9 cellular contexts compared by ENCODE assay signal in the genomic region with DNA sequence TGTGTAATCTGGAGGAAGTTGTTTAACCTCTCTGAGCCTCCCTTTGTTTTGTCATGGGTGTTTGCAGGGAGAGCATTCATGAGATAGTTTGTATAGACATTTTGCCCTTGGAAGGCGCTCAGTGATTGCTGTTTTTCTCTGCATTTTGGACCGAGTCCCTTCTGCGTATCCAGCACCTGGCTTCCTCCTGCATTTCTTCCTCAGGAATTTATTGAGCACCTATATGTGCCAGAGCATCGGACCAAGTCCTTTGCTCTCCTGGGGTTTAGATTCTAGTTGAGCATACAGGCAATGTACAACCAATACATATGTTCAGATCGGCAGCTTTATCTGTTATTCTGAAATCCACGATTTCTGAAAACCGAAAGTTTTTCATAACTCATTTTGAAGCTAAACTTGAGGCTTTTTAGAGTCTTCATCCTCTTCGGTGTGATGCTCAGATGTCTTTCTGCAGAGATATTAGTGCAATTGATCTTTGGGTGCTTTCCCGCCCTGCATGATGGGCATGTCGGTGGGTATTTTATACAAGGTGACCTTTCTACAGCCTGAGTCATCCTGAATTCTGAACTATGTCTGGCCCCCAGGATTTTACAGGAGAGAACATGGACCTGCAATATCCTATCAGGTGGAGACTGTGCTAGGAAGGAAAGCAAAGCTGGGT. TPM values are rescaled to one million over a fixed set of nuclear protein-coding genes. Genes with fewer than 3 reads are reported as not detected.
DNase-seq lines count a peak whose midpoint lies in the region; ATAC-seq, FAIRE-seq and TF ChIP-seq lines count a peak whose summit lies in the region.
"Had no signal": no experiment of that assay in that cellular context is flagged by ENCODE, and none has a peak within 500 bp of the region (broad histone marks: within the 10 kb centered on the region; RNA-seq: fewer than 3 reads in every experiment).

No MANE protein-coding gene starts in this region.

- peaks cover 67 to 87% (median 83%) of the 10 kb centered on the region in 3 donors for H3K4me1 Mint-ChIP-seq in CD8-positive, alpha-beta memory T cell
- peaks cover 47% of the 10 kb centered on the region for H3K4me1 Mint-ChIP-seq in WTC11
- peaks cover 55 to 60% of the 10 kb centered on the region in 2 donors for H3K4me1 Mint-ChIP-seq in effector memory CD8-positive, alpha-beta T cell (ENCODE audit: low read depth in 2 of 2)
- H3K4me1 Mint-ChIP-seq in H9: peaks cover 20 to 41% of the 10 kb centered on the region in 2 experiments

- H3K4me3 Mint-ChIP-seq in CD8-positive, alpha-beta memory T cell: peak overlapping the region; percentile 80 to 96 (median 95)
- H3K4me3 Mint-ChIP-seq in WTC11 (no peak overlapping the region), H9 (no peak overlapping the region)
- H3K4me3 Mint-ChIP-seq in effector memory CD8-positive, alpha-beta T cell: peak overlapping the region; percentile 80

- H3K9me3 ChIP-seq in CD8-positive, alpha-beta memory T cell (ENCODE audit: low read length): no peaks in the 10 kb centered on the region
- H3K9me3 ChIP-seq in H9 (ENCODE audit: control insufficient read depth, low read depth, low read length): no peaks in the 10 kb centered on the region
- H3K9me3 ChIP-seq in testis: no peaks in the 10 kb centered on the region
- no peaks in the 10 kb centered on the region for H3K9me3 ChIP-seq in kidney (ENCODE audit: control insufficient read depth in 1 of 2, low read length in 2 of 2)
- H3K9me3 ChIP-seq: SK-N-SH had no signal

- no peak overlapping the region for H4K5ac ChIP-seq in H9 (ENCODE audit: insufficient read length, low read depth, low read length)

- CTCF ChIA-PET in CD8-positive, alpha-beta memory T cell (lab: Charles Lee): interaction anchor here (1.1 to 4.4 kb wide), 6 partner anchors 21 to 164 kb away, joined by 3 to 28 read pairs (median 4); no protein-coding TSS in a partner anchor
- CTCF ChIA-PET in WTC11 (lab: Charles Lee): interaction anchor here (0.9 to 3.6 kb wide), 5 partner anchors 9 to 198 kb away, joined by 3 to 13 read pairs (median 4); no protein-coding TSS in a partner anchor

- H3K79me2 ChIP-seq in H9 (ENCODE audit: insufficient read depth, low read length): peaks cover 5% of the 10 kb centered on the region; the same call in 1 of the 2 replicates

- no peak for ATAC-seq in WTC11
- peak; percentile 5 for ATAC-seq in effector memory CD8-positive, alpha-beta T cell (replicated peaks)

- no peak overlapping the region for H3K4me2 ChIP-seq in H9 (ENCODE audit: insufficient read depth, insufficient read length, low read length)
- H3K4me2 ChIP-seq: SK-N-SH had no signal

- no peak overlapping the region for H2BK12ac ChIP-seq in H9 (ENCODE audit: insufficient read length, low read depth, low read length)

- H3K23ac ChIP-seq in H9 (ENCODE audit: insufficient read length, low read depth, low read length): no peak overlapping the region

- H2BK20ac ChIP-seq in H9 (ENCODE audit: low read depth, low read length, poor library complexity, severe bottlenecking): no peak overlapping the region

- no peak overlapping the region for H2BK5ac ChIP-seq in H9 (ENCODE audit: insufficient read length, low read length)

- no peaks in the 10 kb centered on the region for H3K27me3 Mint-ChIP-seq in CD8-positive, alpha-beta memory T cell
- no peaks in the 10 kb centered on the region; the same call in 1 of the 2 replicates for H3K27me3 Mint-ChIP-seq in WTC11 (ENCODE audit: low read depth)
- H3K27me3 Mint-ChIP-seq in effector memory CD8-positive, alpha-beta T cell: no peaks in the 10 kb centered on the region
- H3K27me3 Mint-ChIP-seq in H9 (ENCODE audit: low read depth): peaks cover 9% of the 10 kb centered on the region

- no peaks in the 10 kb centered on the region for H3K9me3 Mint-ChIP-seq in CD8-positive, alpha-beta memory T cell
- no peaks in the 10 kb centered on the region for H3K9me3 Mint-ChIP-seq in WTC11
- H3K9me3 Mint-ChIP-seq in effector memory CD8-positive, alpha-beta T cell: no peaks in the 10 kb centered on the region
- H3K9me3 Mint-ChIP-seq in H9: no peaks in the 10 kb centered on the region

- no peak overlapping the region for H2BK15ac ChIP-seq in H9 (ENCODE audit: low read depth, low read length)

- H3K18ac ChIP-seq in H9 (ENCODE audit: insufficient read length, low read depth, low read length): no peak overlapping the region

- H2AK5ac ChIP-seq in H9 (ENCODE audit: insufficient read length, low read length): no peak overlapping the region

- H3K4ac ChIP-seq in H9 (ENCODE audit: low read depth, low read length): no peak overlapping the region

- intact Hi-C loops in testis (cut with DNase I; ENCODE audit: low total_unique reads): no loop called here
- intact Hi-C loops in kidney (cut with DNase I): no loop called here

- H4K8ac ChIP-seq in H9 (replicated peaks; ENCODE audit: insufficient read length, low read depth, low read length): no peak overlapping the region

- H3K27me3 ChIP-seq in CD8-positive, alpha-beta memory T cell (ENCODE audit: insufficient read depth, low read length, poor library complexity, severe bottlenecking): no peaks in the 10 kb centered on the region
- H3K27me3 ChIP-seq in H9 (ENCODE audit: insufficient read depth, low read length) (no peaks in the 10 kb centered on the region), testis (no peaks in the 10 kb centered on the region)

- no peak overlapping the region for H3T11ph ChIP-seq in H9 (ENCODE audit: low read length)

- no peak overlapping the region for H2BK120ac ChIP-seq in H9 (ENCODE audit: low read depth, low read length, poor library complexity, severe bottlenecking)

- peaks cover 0 to 34% (median 3%) of the 10 kb centered on the region in 3 donors for H3K36me3 Mint-ChIP-seq in CD8-positive, alpha-beta memory T cell
- no peaks in the 10 kb centered on the region for H3K36me3 Mint-ChIP-seq in WTC11
- H3K36me3 Mint-ChIP-seq in effector memory CD8-positive, alpha-beta T cell (ENCODE audit: insufficient read depth): peaks cover 33% of the 10 kb centered on the region
- no peaks in the 10 kb centered on the region for H3K36me3 Mint-ChIP-seq in H9 (ENCODE audit: insufficient read depth in 1 of 3, low read depth in 3 of 3)

- no peaks in the 10 kb centered on the region for H3K79me1 ChIP-seq in H9 (ENCODE audit: insufficient read depth, low read depth, low read length, poor library complexity, severe bottlenecking)

- H3K14ac ChIP-seq in H9 (ENCODE audit: insufficient read depth, low read length): no peak overlapping the region

- no peak overlapping the region for H2AFZ ChIP-seq in H9 (ENCODE audit: low read length)

- POLR2A ChIA-PET in CD8-positive, alpha-beta memory T cell (lab: Charles Lee): interaction anchor here (1.3 kb wide), 1 partner anchor 50 kb away, joined by 4 read pairs; no protein-coding TSS in a partner anchor
- POLR2A ChIA-PET in WTC11 (lab: Charles Lee): interaction anchor here (0.6 to 1.2 kb wide), 4 partner anchors 28 to 207 kb away, joined by 3 to 4 read pairs (median 3); no protein-coding TSS in a partner anchor

- H3K9ac ChIP-seq in H9 (ENCODE audit: extremely low read depth, insufficient read length, low read length) (no peak overlapping the region), kidney (ENCODE audit: low read length in 2 of 2) (no peak overlapping the region)
- H3K9ac ChIP-seq: SK-N-SH had no signal

- peak in 1 of 5 donors; percentile 13 for DNase-seq in CD8-positive, alpha-beta memory T cell
- DNase-seq in WTC11 (ENCODE audit: low spot score) (no peak), H9 (no peak), testis (no peak), NK-92 (lab: John Stamatoyannopoulos, UW; ENCODE audit: unreplicated experiment) (no peak), kidney (no peak)
- DNase-seq in effector memory CD8-positive, alpha-beta T cell: no peak
- DNase-seq: SK-N-SH had no signal

- peak overlapping the region; percentile 90 for H3K4me3 ChIP-seq in CD8-positive, alpha-beta memory T cell (ENCODE audit: low read length)
- H3K4me3 ChIP-seq in skin epidermis: peak overlapping the region in 3 of 7 experiments; percentile 8 to 74 (median 72)
- H3K4me3 ChIP-seq in testis: no peak overlapping the region
- no peak overlapping the region for H3K4me3 ChIP-seq in kidney (ENCODE audit: low read length in 2 of 2)

- H3K23me2 ChIP-seq in H9 (ENCODE audit: insufficient read length, low read depth, low read length, poor library complexity, severe bottlenecking): peaks cover 10% of the 10 kb centered on the region

- WGBS in H9 (ENCODE audit: extremely low coverage, insufficient read length, low lambda C conversion rate): no CpG with 5 or more reads among the region's 10 CpGs
- 76 to 81% methylated on average over 10 of the region's 10 CpGs for WGBS in testis, 2 donors

- no peaks in the 10 kb centered on the region for H3K36me3 ChIP-seq in CD8-positive, alpha-beta memory T cell (ENCODE audit: insufficient read depth, low read length)
- H3K36me3 ChIP-seq in testis (ENCODE audit: low read depth, missing control alignments) (no peaks in the 10 kb centered on the region), kidney (ENCODE audit: control insufficient read depth in 1 of 2, insufficient read depth in 2 of 2, low read length in 2 of 2) (no peaks in the 10 kb centered on the region)

- H3K27ac ChIP-seq in CD8-positive, alpha-beta memory T cell (ENCODE audit: low read depth, low read length): no peak overlapping the region
- H3K27ac ChIP-seq in skin epidermis: peak overlapping the region in 20 of 21 experiments; percentile 22 to 100 (median 99)
- H3K27ac ChIP-seq in H9 (ENCODE audit: insufficient read length, low read depth, low read length): no peak overlapping the region
- no peak overlapping the region for H3K27ac ChIP-seq in testis
- H3K27ac ChIP-seq in kidney (ENCODE audit: low read depth in 2 of 2, low read length in 2 of 2): peak overlapping the region in 1 of 2 donors; percentile 58

- H4K91ac ChIP-seq in H9 (ENCODE audit: insufficient read length, low read depth, low read length): no peak overlapping the region

- peaks cover 2% of the 10 kb centered on the region for H4K20me1 ChIP-seq in H9 (ENCODE audit: control insufficient read depth, insufficient read depth, insufficient read length)

- FAIRE-seq in kidney (lab: Jason Lieb, UNC): no peak

- H3K27ac Mint-ChIP-seq in CD8-positive, alpha-beta memory T cell: peak overlapping the region; percentile 90 to 99 (median 99)
- peak overlapping the region; percentile 84 for H3K27ac Mint-ChIP-seq in WTC11
- peak overlapping the region; percentile 90 to 94 for H3K27ac Mint-ChIP-seq in effector memory CD8-positive, alpha-beta T cell
- peak overlapping the region in 1 of 3 experiments; percentile 45; a peak in 2 of 7 replicates for H3K27ac Mint-ChIP-seq in H9

- TF ChIP-seq CTCF in WTC11 (IDR thresholded peaks at IDR 0.05): no peak
- no peak for TF ChIP-seq CTCF in H9 (conservative IDR thresholded peaks at IDR 0.05)
- no peak for TF ChIP-seq CTCF in testis (IDR thresholded peaks at IDR 0.05)
- no peak for TF ChIP-seq CTCF in kidney (IDR thresholded peaks at IDR 0.05; ENCODE audit: borderline replicate concordance, extremely low read depth, insufficient read depth)

- TF ChIP-seq POLR2A in testis (IDR thresholded peaks at IDR 0.05): no peak

- no peak overlapping the region for H3K56ac ChIP-seq in H9 (ENCODE audit: insufficient read length, low read depth, low read length)

- peaks cover 86% of the 10 kb centered on the region for H3K4me1 ChIP-seq in CD8-positive, alpha-beta memory T cell (ENCODE audit: insufficient read depth, low read length)
- H3K4me1 ChIP-seq in H9 (ENCODE audit: insufficient read depth, low read length): peaks cover 7% of the 10 kb centered on the region; the same call in 1 of the 2 replicates
- H3K4me1 ChIP-seq in testis: peaks cover 29% of the 10 kb centered on the region
- H3K4me1 ChIP-seq in kidney (ENCODE audit: control insufficient read depth in 1 of 2, insufficient read depth in 1 of 2, low read depth in 1 of 2, low read length in 2 of 2): peaks cover 0 to 17% of the 10 kb centered on the region in 2 donors

RNA-seq across cellular contexts. Expression of gene IL4R, which starts 4.1 kb away (rescaled TPM):
- total RNA-seq in CD8-positive, alpha-beta memory T cell: 100 to 1,000 TPM; 140 to 142 TPM
- polyA plus RNA-seq in CD8-positive, alpha-beta memory T cell: 41.6 TPM
- total RNA-seq in WTC11 (2021) (22.2 to 28.7 TPM (median 22.4 TPM) in 3 replicates), H9 (2021) (28.3 and 28.6 TPM in 2 replicates), testis (10 to 100 TPM; 68.6 to 70.7 TPM), kidney (115 TPM)
- polyA plus RNA-seq in testis (ENCODE audit: insufficient read depth, low read depth, low replicate concordance) (41.4 TPM), kidney (ENCODE audit: insufficient read depth, low read depth, low replicate concordance) (13.8 TPM)

RNA-seq across cellular contexts. Expression of gene NSMCE1, which starts 49.3 kb away (rescaled TPM):
- 100 to 1,000 TPM; 103 to 114 TPM for total RNA-seq in CD8-positive, alpha-beta memory T cell
- polyA plus RNA-seq in CD8-positive, alpha-beta memory T cell: 132 TPM
- total RNA-seq in WTC11 (2021): 29.4 to 44.8 TPM (median 43.8 TPM) in 3 replicates
- total RNA-seq in H9 (2021): 19.3 and 25.3 TPM in 2 replicates
- 10 to 100 TPM; 58.1 to 71.1 TPM for total RNA-seq in testis
- polyA plus RNA-seq in testis (ENCODE audit: insufficient read depth, low read depth, low replicate concordance): 135 TPM
- 72.1 TPM for total RNA-seq in kidney
- polyA plus RNA-seq in kidney (ENCODE audit: insufficient read depth, low read depth, low replicate concordance): 145 TPM

Comparison
In these comparisons a context has a peak if more than half of its experiments do, and no peak if none do; other contexts are left out.
1. H3K27ac ChIP-seq: peak in skin epidermis (20 of 21); none in CD8-positive, alpha-beta memory T cell (single experiment), H9 (single experiment) and testis (0 of 2).
2. H3K4me3 Mint-ChIP-seq: peak in CD8-positive, alpha-beta memory T cell (7 of 7) and effector memory CD8-positive, alpha-beta T cell (2 of 2); none in WTC11 (single experiment) and H9 (0 of 2).